8 cellular contexts compared by ENCODE assay signal in genomic region chr1:45686081-45687013, GRCh38. TPM values are rescaled to one million over a fixed set of nuclear protein-coding genes. Genes with fewer than 3 reads are reported as not detected.
DNase-seq lines count a peak whose midpoint lies in the region; ATAC-seq and TF ChIP-seq lines count a peak whose summit lies in the region.

GPBP1L1 (minus strand) TSS chr1:45686533; CDS start chr1:45659087, 27,446 bp downstream.

- H3K36me3 Mint-ChIP-seq in activated B cell treated with CpG ODN at 0.5 μM for 24 hours (ENCODE audit: low read depth): peaks cover 42% of the 10 kb centered on the region

- no peak for TF ChIP-seq CTCF in activated B cell treated with CpG ODN at 0.5 μM for 24 hours (IDR thresholded peaks at IDR 0.05)

- H3K27ac Mint-ChIP-seq in activated B cell treated with CpG ODN at 0.5 μM for 24 hours: peak within 1 kb of the TSS; percentile 100

- ATAC-seq in GM18907 (IDR thresholded peaks at IDR 0.05; ENCODE audit: unreplicated experiment) (peak; percentile 64), HG03159 (IDR thresholded peaks at IDR 0.05; ENCODE audit: unreplicated experiment) (peak; percentile 63), activated B cell treated with CpG ODN at 0.5 μM for 24 hours (ENCODE audit: low read depth) (peak; percentile 73)

- H3K4me1 Mint-ChIP-seq in activated B cell treated with CpG ODN at 0.5 μM for 24 hours: peaks cover 53% of the 10 kb centered on the region

- H3K4me3 Mint-ChIP-seq in activated B cell treated with CpG ODN at 0.5 μM for 24 hours: peak within 1 kb of the TSS; percentile 99

- CTCF ChIA-PET in activated B cell treated with CpG ODN at 0.5 μM for 24 hours (lab: Charles Lee): interaction anchor here (0.8 to 1.4 kb wide), 2 partner anchors 9 to 66 kb away, joined by 3 to 4 read pairs; no protein-coding TSS in a partner anchor

- no peaks in the 10 kb centered on the region for H3K27me3 Mint-ChIP-seq in activated B cell treated with CpG ODN at 0.5 μM for 24 hours

- DNase-seq in AG08396 (ENCODE audit: low spot score) (peak; percentile 99), NCI-H226 (peak; percentile 87), activated B cell treated with CpG ODN at 0.5 μM for 24 hours (peak; percentile 98), caudate nucleus (lab: John Stamatoyannopoulos, UW) (peak in 60 of 61 donors; percentile 65 to 98 (median 95)), iris pigment epithelial cell (ENCODE audit: low read depth) (peak; percentile 97)
- peak; percentile 97 for DNase-seq in stimulated activated CD4-positive, alpha-beta T cell treated with anti-CD3 and anti-CD28 coated beads, Interleukin-12 subunit alpha, Interleukin-12 subunit beta, amount 100 ng/mL, for 4 hours

- no peaks in the 10 kb centered on the region for H3K9me3 Mint-ChIP-seq in activated B cell treated with CpG ODN at 0.5 μM for 24 hours

- peak within 1 kb of the TSS; percentile 98 for H3K27ac ChIP-seq in caudate nucleus (ENCODE audit: low read depth, low read length)

- POLR2A ChIA-PET in activated B cell treated with CpG ODN at 0.5 μM for 24 hours (lab: Charles Lee): interaction anchor here (0.6 to 2.7 kb wide), 27 partner anchors 9 to 1054 kb away, joined by 3 to 31 read pairs (median 5); partner anchors contain the start of genes CCDC163, HECTD3, IPP and MMACHC

- intact Hi-C loops in activated B cell treated with CpG ODN at 0.5 μM for 24 hours (cut with micrococcal nuclease): loop anchor here (1.0 to 10.0 kb wide), 17 partner anchors 46 to 1654 kb away; partner anchors contain the start of genes ARMH1, BEST4, CCDC163 and HECTD3

RNA-seq across cellular contexts. Expression of gene GPBP1L1, which starts in this region (rescaled TPM):
- total RNA-seq in activated B cell treated with CpG ODN at 0.5 μM for 24 hours: 133 and 138 TPM in 2 replicates

Comparison
In these comparisons a context has a peak if more than half of its experiments do, and no peak if none do; other contexts are left out.
1. Peak in every context shown above with its lines: DNase-seq, ATAC-seq and H3K27ac ChIP-seq.